Comparison of ENCODE assay signal across 9 cellular contexts in genomic region chr5:139788294-139788875, GRCh38. TPM values are rescaled to one million over a fixed set of nuclear protein-coding genes. Genes with fewer than 3 reads are reported as not detected.
A peak's percentile ranks its signal among the peaks of the same experiment; 100 is the strongest.
DNase-seq lines count a peak whose midpoint lies in the region; ATAC-seq and TF ChIP-seq lines count a peak whose summit lies in the region.
"Had no signal": no experiment of that assay in that cellular context is flagged by ENCODE, and none has a peak within 500 bp of the region (broad histone marks: within the 10 kb centered on the region; RNA-seq: fewer than 3 reads in every experiment).

No MANE protein-coding gene starts in this region.

- DNase-seq in activated naive CD4-positive, alpha-beta T cell treated with anti-CD3 and anti-CD28 coated beads, Interleukin-2, amount 10 ng/mL, durations not matched to agents 7 days and 5 days = no peak
- no peak for DNase-seq in activated naive CD4-positive, alpha-beta T cell (lab: John Stamatoyannopoulos, UW)
- no peak for DNase-seq in effector memory CD8-positive, alpha-beta T cell
- no peak for DNase-seq in mucosa of descending colon
- DNase-seq in uterus = peak in 1 of 2 donors; percentile 54
- no peak for DNase-seq in SHP77 (lab: John Stamatoyannopoulos, UW)
- DNase-seq in mucosa of gallbladder (ENCODE audit: low spot score) = no peak
- no peak for DNase-seq in activated gamma-delta T cell (lab: John Stamatoyannopoulos, UW)

- no peak for TF ChIP-seq POLR2A in uterus (IDR thresholded peaks at IDR 0.05)

- peak overlapping the region; percentile 35 for H3K4me3 Mint-ChIP-seq in activated naive CD4-positive, alpha-beta T cell treated with anti-CD3 and anti-CD28 coated beads, Interleukin-2, amount 10 ng/mL, durations not matched to agents 7 days and 5 days
- H3K4me3 Mint-ChIP-seq in effector memory CD8-positive, alpha-beta T cell = peak overlapping the region; percentile 80 to 82

- H3K27ac Mint-ChIP-seq in activated naive CD4-positive, alpha-beta T cell treated with anti-CD3 and anti-CD28 coated beads, Interleukin-2, amount 10 ng/mL, durations not matched to agents 7 days and 5 days = no peak overlapping the region
- H3K27ac Mint-ChIP-seq in effector memory CD8-positive, alpha-beta T cell = peak overlapping the region in 1 of 2 donors; percentile 36

- no peaks in the 10 kb centered on the region for H3K27me3 ChIP-seq in uterus

- intact Hi-C loops in mucosa of descending colon (cut with DNase I, micrococcal nuclease) = loop anchor here (5.0 to 10.0 kb wide), 4 partner anchors 74 to 366 kb away; no protein-coding TSS in a partner anchor
- intact Hi-C loops in uterus (cut with DNase I; ENCODE audit: low total_unique reads) = loop anchor here (5.0 to 10.0 kb wide), 2 partner anchors 74 to 366 kb away; no protein-coding TSS in a partner anchor

- H3K36me3 ChIP-seq in mucosa of descending colon (ENCODE audit: low read depth) (no peaks in the 10 kb centered on the region), uterus (no peaks in the 10 kb centered on the region)

- H3K4me1 ChIP-seq in mucosa of descending colon (ENCODE audit: low read depth) = peaks cover 7% of the 10 kb centered on the region
- H3K4me1 ChIP-seq in uterus = no peaks in the 10 kb centered on the region

- peak overlapping the region; percentile 40 to 58 for H3K27ac ChIP-seq in uterus

- H3K4me1 Mint-ChIP-seq in activated naive CD4-positive, alpha-beta T cell treated with anti-CD3 and anti-CD28 coated beads, Interleukin-2, amount 10 ng/mL, durations not matched to agents 7 days and 5 days = peaks cover 13% of the 10 kb centered on the region
- peaks cover 0 to 4% of the 10 kb centered on the region in 2 donors for H3K4me1 Mint-ChIP-seq in effector memory CD8-positive, alpha-beta T cell (ENCODE audit: low read depth in 2 of 2)

- no peak for ATAC-seq in effector memory CD8-positive, alpha-beta T cell (replicated peaks)
- peak; percentile 4 for ATAC-seq in mucosa of descending colon

- no peak overlapping the region for H3K4me3 ChIP-seq in mucosa of descending colon
- H3K4me3 ChIP-seq in uterus = peak overlapping the region; percentile 35 to 51

- peak; percentile 1 for TF ChIP-seq CTCF in mucosa of descending colon (IDR thresholded peaks at IDR 0.05)
- no peak for TF ChIP-seq CTCF in uterus (IDR thresholded peaks at IDR 0.05)

- H3K9me3 ChIP-seq in mucosa of descending colon (no peaks in the 10 kb centered on the region), uterus (no peaks in the 10 kb centered on the region)

- no peaks in the 10 kb centered on the region for H3K9me3 Mint-ChIP-seq in activated naive CD4-positive, alpha-beta T cell treated with anti-CD3 and anti-CD28 coated beads, Interleukin-2, amount 10 ng/mL, durations not matched to agents 7 days and 5 days
- H3K9me3 Mint-ChIP-seq in effector memory CD8-positive, alpha-beta T cell = no peaks in the 10 kb centered on the region

- H3K27me3 Mint-ChIP-seq in activated naive CD4-positive, alpha-beta T cell treated with anti-CD3 and anti-CD28 coated beads, Interleukin-2, amount 10 ng/mL, durations not matched to agents 7 days and 5 days = peaks cover 97% of the 10 kb centered on the region
- peaks cover 38 to 48% of the 10 kb centered on the region in 2 donors for H3K27me3 Mint-ChIP-seq in effector memory CD8-positive, alpha-beta T cell

- no peaks in the 10 kb centered on the region for H3K36me3 Mint-ChIP-seq in activated naive CD4-positive, alpha-beta T cell treated with anti-CD3 and anti-CD28 coated beads, Interleukin-2, amount 10 ng/mL, durations not matched to agents 7 days and 5 days
- peaks cover 7% of the 10 kb centered on the region for H3K36me3 Mint-ChIP-seq in effector memory CD8-positive, alpha-beta T cell (ENCODE audit: insufficient read depth)

- CTCF ChIA-PET in activated naive CD4-positive, alpha-beta T cell treated with anti-CD3 and anti-CD28 coated beads, Interleukin-2, amount 10 ng/mL, durations not matched to agents 7 days and 5 days (lab: Charles Lee) = interaction anchor here (0.6 to 7.1 kb wide), 11 partner anchors 10 to 371 kb away, joined by 3 to 119 read pairs (median 16); no protein-coding TSS in a partner anchor

RNA-seq across cellular contexts. Expression of gene PSD2, which starts 7.2 kb away (rescaled TPM):
- total RNA-seq in mucosa of descending colon (under 1 TPM in 2 of 3 donors, not detected in 1; 0.07 to 0.25 TPM), uterus (under 1 TPM in 2 of 4 donors, not detected in 2; 0.30 to 0.76 TPM), mucosa of gallbladder (0.23 TPM)
- total RNA-seq: activated CD8-positive, alpha-beta memory T cell treated with anti-CD3 and anti-CD28 coated beads for 36 hours had no signal
